In genomic region chr5:54357371-54358058, GRCh38 we compare ENCODE assay signal across 21 cellular contexts. TPM values are rescaled to one million over a fixed set of nuclear protein-coding genes. Genes with fewer than 3 reads are reported as not detected.
DNase-seq lines count a peak whose midpoint lies in the region; ATAC-seq lines count a peak whose summit lies in the region.
"Had no signal": no experiment of that assay in that cellular context is flagged by ENCODE, and none has a peak within 500 bp of the region (broad histone marks: within the 10 kb centered on the region; RNA-seq: fewer than 3 reads in every experiment).

No MANE protein-coding gene starts in this region.

- DNase-seq in DMS53 (lab: John Stamatoyannopoulos, UW) = peak; percentile 40
- DNase-seq in NCI-H1694 treated with DMSO at 0.1 percent for 48 hours (lab: John Stamatoyannopoulos, UW) = peak; percentile 70
- DNase-seq in SK-N-MC (ENCODE audit: low read depth, low spot score) = peak; percentile 22
- no peak for DNase-seq in left ventricle myocardium superior
- DNase-seq in SK-N-DZ (ENCODE audit: low spot score) = no peak
- DNase-seq: activated CD8-positive, alpha-beta T cell treated with anti-CD3 and anti-CD28 coated beads, Interleukin-2, amount 10 ng/mL, durations not matched to agents 7 days and 5 days; activated T-cell treated with anti-CD3 and anti-CD28 coated beads, Interleukin-2, amount 50 U/mL, for 72 hours; brain microvascular endothelial cell; DMS79 treated with DMSO at 0.1 percent for 48 hours; H9; left lung; NCI-H2107; stimulated activated CD4-positive, alpha-beta T cell treated with anti-CD3 and anti-CD28 coated beads, Interleukin-15, amount 100 ng/mL, for 24 hours; stimulated activated naive B cell treated with anti-CD40 and anti-IgM and Interleukin-4, amounts not matched to agents 10 μg/mL and 1 μg/mL and 100 μg/mL, for 72 hours; T-helper 1 cell; thyroid gland had no signal

- ATAC-seq in left ventricle myocardium superior (peak; percentile 84), HG03378 (IDR thresholded peaks at IDR 0.05; ENCODE audit: unreplicated experiment) (no peak), GM18519 (IDR thresholded peaks at IDR 0.05; ENCODE audit: low FRiP score, unreplicated experiment) (no peak), HG02981 (IDR thresholded peaks at IDR 0.05; ENCODE audit: unreplicated experiment) (no peak)
- ATAC-seq: activated CD8-positive, alpha-beta T cell treated with anti-CD3 and anti-CD28 coated beads, Interleukin-2, amount 10 ng/mL, durations not matched to agents 7 days and 5 days; activated T-cell treated with anti-CD3 and anti-CD28 coated beads, Interleukin-2, amount 50 U/mL, for 72 hours; left lung; stimulated activated naive B cell treated with anti-CD40 and anti-IgM and Interleukin-4, amounts not matched to agents 10 μg/mL and 1 μg/mL and 100 μg/mL, for 72 hours had no signal

- no peaks in the 10 kb centered on the region; the same call in 1 of the 2 replicates for H3K9me3 ChIP-seq in SK-N-MC (ENCODE audit: low read depth, low read length)
- H3K9me3 ChIP-seq: thyroid gland had no signal

- H3K36me3 ChIP-seq in SK-N-MC (ENCODE audit: insufficient read depth, low read length) = no peaks in the 10 kb centered on the region
- H3K36me3 ChIP-seq: brain microvascular endothelial cell, left lung, thyroid gland had no signal

- intact Hi-C loops in left ventricle myocardium superior (cut with micrococcal nuclease) = no loop called here

- H3K27ac ChIP-seq in SK-N-MC = no peak overlapping the region
- H3K27ac ChIP-seq: brain microvascular endothelial cell, coronary artery, left lung, RWPE1, thyroid gland had no signal

- no peak overlapping the region for H3K9ac ChIP-seq in SK-N-MC (ENCODE audit: insufficient read length)

- no peak overlapping the region for H3K4me3 ChIP-seq in SK-N-MC
- H3K4me3 ChIP-seq: coronary artery, left lung, thyroid gland had no signal

RNA-seq across cellular contexts. Expression of gene ARL15, which starts 47.1 kb away (rescaled TPM):
- total RNA-seq in left ventricle myocardium superior = 20.5 TPM
- polyA plus RNA-seq in SK-N-DZ (2014; cell fraction: cytosol; rRNA removed) = 9.2 and 15.2 TPM in 2 replicates
- polyA plus RNA-seq in SK-N-DZ (2014; cell fraction: nucleus; rRNA removed) = 6.0 and 7.3 TPM in 2 replicates

Comparison
In these comparisons a context has a peak if more than half of its experiments do, and no peak if none do; other contexts are left out.
1. DNase-seq: peak in DMS53 (single experiment), NCI-H1694 treated with DMSO at 0.1 percent for 48 hours (single experiment) and SK-N-MC (single experiment); none in left ventricle myocardium superior (single experiment) and SK-N-DZ (single experiment).